Comparison of ENCODE assay signal across 28 cellular contexts in the genomic region with DNA sequence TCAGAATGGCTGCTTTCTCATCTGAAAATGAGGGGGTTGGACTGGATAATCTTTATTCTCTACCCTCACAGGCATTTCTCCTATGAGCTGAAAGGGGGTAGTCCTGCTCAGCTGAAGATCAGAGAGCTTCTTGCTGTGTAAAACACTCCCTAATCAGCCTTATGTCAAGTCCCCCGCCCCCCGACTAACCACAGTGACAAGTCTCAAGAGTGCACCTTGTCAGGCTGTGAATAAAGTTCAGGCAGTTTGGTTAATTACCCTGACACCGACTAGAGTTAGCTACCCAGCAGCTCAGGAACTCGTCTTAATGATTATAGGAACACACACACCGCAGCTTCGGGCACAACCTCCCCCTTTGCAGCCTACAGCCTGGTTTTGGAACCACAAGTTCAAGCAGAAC.
"Had no signal": no experiment of that assay in that cellular context is flagged by ENCODE, and none has a peak within 500 bp of the region (broad histone marks: within the 10 kb centered on the region; RNA-seq: fewer than 3 reads in every experiment).

No MANE protein-coding gene starts in this region.

- H3K4me3 Mint-ChIP-seq: activated CD4-positive, alpha-beta T cell treated with anti-CD3 and anti-CD28 coated beads, Interleukin-2, amount 10 ng/mL, durations not matched to agents 7 days and 5 days; activated naive CD8-positive, alpha-beta T cell treated with anti-CD3 and anti-CD28 coated beads, Interleukin-2, amount 10 ng/mL, durations not matched to agents 7 days and 5 days; activated T-cell treated with anti-CD3 and anti-CD28 coated beads, Interleukin-2, amount 50 U/mL, for 4 hours had no signal

- H3K27me3 ChIP-seq: adrenal gland, breast epithelium, MG63, SJCRH30 had no signal

- H3K4me3 ChIP-seq: adrenal gland, breast epithelium, MG63, SJCRH30 had no signal

- H3K27ac Mint-ChIP-seq: activated CD4-positive, alpha-beta T cell treated with anti-CD3 and anti-CD28 coated beads, Interleukin-2, amount 10 ng/mL, durations not matched to agents 7 days and 5 days; activated naive CD8-positive, alpha-beta T cell treated with anti-CD3 and anti-CD28 coated beads, Interleukin-2, amount 10 ng/mL, durations not matched to agents 7 days and 5 days had no signal

- H3K9ac ChIP-seq: KMS-11, SK-N-SH had no signal

- H3K9me3 ChIP-seq: adrenal gland, breast epithelium, MG63, SJCRH30, SK-N-SH had no signal

- H3K4me2 ChIP-seq: KMS-11, SK-N-SH had no signal

- H3K4me1 ChIP-seq: breast epithelium, SJCRH30 had no signal

- H3K36me3 ChIP-seq: adrenal gland, breast epithelium, MG63, SJCRH30 had no signal

- H3K9me3 Mint-ChIP-seq: activated CD4-positive, alpha-beta T cell treated with anti-CD3 and anti-CD28 coated beads, Interleukin-2, amount 10 ng/mL, durations not matched to agents 7 days and 5 days; activated T-cell treated with anti-CD3 and anti-CD28 coated beads, Interleukin-2, amount 50 U/mL, for 4 hours had no signal

- DNase-seq: activated CD4-positive, alpha-beta T cell treated with anti-CD3 and anti-CD28 coated beads, Interleukin-2, amount 10 ng/mL, durations not matched to agents 7 days and 5 days; activated CD8-positive, alpha-beta memory T cell treated with anti-CD3 and anti-CD28 coated beads for 24 hours; activated gamma-delta T cell; activated naive CD4-positive, alpha-beta T cell treated with anti-CD3 and anti-CD28 coated beads, Interleukin-2, amount 50 U/mL, for 16 hours; activated naive CD8-positive, alpha-beta T cell treated with anti-CD3 and anti-CD28 coated beads, Interleukin-2, amount 10 ng/mL, durations not matched to agents 7 days and 5 days; activated T-cell treated with anti-CD3 and anti-CD28 coated beads, Interleukin-2, amount 50 U/mL, for 4 hours; adrenal gland; anterior cingulate cortex; central memory CD4-positive, alpha-beta T cell; IMR-90; MG63; NCI-H1092 treated with DMSO at 0.1 percent for 48 hours; NCI-H1417 treated with DMSO at 0.1 percent for 48 hours; NCI-H1694; NCI-H2029; NCI-H510A treated with DMSO at 0.1 percent for 48 hours; NCI-H69; NK-92 treated with Interleukin-12 subunit alpha and Interleukin-12 subunit beta, amount 100 ng/mL, for 24 hours; OCI-M1; Right ventricle myocardium superior; SJCRH30; SK-N-SH; T-helper 1 cell had no signal

- ATAC-seq: activated CD4-positive, CD25-positive, alpha-beta regulatory T cell treated with anti-CD3 and anti-CD28 coated beads, Interleukin-2, amount 50 U/mL, for 24 hours; activated T-cell treated with anti-CD3 and anti-CD28 coated beads, Interleukin-2, amount 50 U/mL, for 4 hours; Panc1 had no signal

- H3K27ac ChIP-seq: adrenal gland, breast epithelium, KMS-11, RWPE1, SJCRH30 had no signal
